Comparison of ENCODE assay signal across 1 cellular context in the genomic region with DNA sequence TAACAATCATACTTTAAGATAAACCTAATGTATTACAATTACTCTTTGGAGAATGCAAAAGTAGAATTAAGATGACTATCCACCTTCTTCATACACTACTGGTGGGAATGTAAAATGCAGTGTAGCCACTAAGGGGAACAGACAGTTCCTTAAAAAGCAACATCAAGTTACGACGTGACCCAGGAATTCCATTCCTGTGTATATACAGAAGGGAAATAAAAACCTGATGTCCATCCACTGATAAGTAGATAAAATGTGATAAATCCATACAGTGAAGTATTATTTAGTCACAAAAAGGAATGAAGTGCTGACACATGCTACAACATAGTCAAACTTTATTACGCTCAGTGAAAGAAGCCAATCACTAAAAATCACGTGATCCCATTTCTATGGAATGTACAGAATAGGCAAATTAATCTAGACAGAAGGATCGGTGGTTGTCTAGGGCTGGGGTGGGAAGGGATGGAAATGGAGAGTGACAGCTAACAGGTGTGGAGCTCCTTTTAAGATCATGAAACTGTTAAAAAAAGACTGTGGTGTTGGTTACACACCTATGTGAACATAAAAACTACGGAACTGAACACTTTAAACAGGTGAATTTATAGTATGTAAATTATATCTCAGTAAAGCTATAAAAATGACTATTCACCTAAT.
A peak's percentile ranks its signal among the peaks of the same experiment; 100 is the strongest.
TF ChIP-seq lines count a peak whose summit lies in the region.

No MANE protein-coding gene starts in this region.

TF ChIP-seq in HepG2, 621 proteins besides CTCF, POLR2A, EP300 and RAD21:
- TF ChIP-seq RBM22 (optimal IDR thresholded peaks at IDR 0.05; ENCODE audit: low read length) = peak; percentile 61
- TF ChIP-seq MIER2 (CRISPR knock-in tag; IDR thresholded peaks at IDR 0.05) = no peak
